ENCODE assay signal across 14 cellular contexts in genomic region chr10:4260483-4260882, GRCh38.
DNase-seq lines count a peak whose midpoint lies in the region; ATAC-seq and TF ChIP-seq lines count a peak whose summit lies in the region.
"Had no signal": no experiment of that assay in that cellular context is flagged by ENCODE, and none has a peak within 500 bp of the region (broad histone marks: within the 10 kb centered on the region; RNA-seq: fewer than 3 reads in every experiment).

No MANE protein-coding gene starts in this region.

- H3K27me3 ChIP-seq in rectal smooth muscle tissue (ENCODE audit: control insufficient read depth, insufficient read depth, low read length), result no peaks in the 10 kb centered on the region
- H3K27me3 ChIP-seq: BE2C had no signal

- H3K27ac ChIP-seq in rectal smooth muscle tissue (ENCODE audit: low read depth, low read length), result peak overlapping the region; percentile 65

- CTCF ChIA-PET in activated CD8-positive, alpha-beta memory T cell treated with anti-CD3 and anti-CD28 coated beads, Interleukin-2, amount 10 ng/mL, durations not matched to agents 7 days and 5 days (lab: Charles Lee), result no interaction called here

- no peaks in the 10 kb centered on the region for H3K36me3 ChIP-seq in rectal smooth muscle tissue (ENCODE audit: control insufficient read depth, insufficient read depth, low read length)
- H3K36me3 ChIP-seq: BE2C had no signal

- no peaks in the 10 kb centered on the region for H3K27me3 Mint-ChIP-seq in activated CD8-positive, alpha-beta memory T cell treated with anti-CD3 and anti-CD28 coated beads, Interleukin-2, amount 10 ng/mL, durations not matched to agents 7 days and 5 days
- H3K27me3 Mint-ChIP-seq: activated naive CD4-positive, alpha-beta T cell treated with anti-CD3 and anti-CD28 coated beads, Interleukin-2, amount 50 U/mL, for 24 hours had no signal

- peaks cover 5% of the 10 kb centered on the region for H3K4me1 Mint-ChIP-seq in activated CD8-positive, alpha-beta memory T cell treated with anti-CD3 and anti-CD28 coated beads, Interleukin-2, amount 10 ng/mL, durations not matched to agents 7 days and 5 days
- H3K4me1 Mint-ChIP-seq: activated naive CD4-positive, alpha-beta T cell treated with anti-CD3 and anti-CD28 coated beads, Interleukin-2, amount 50 U/mL, for 24 hours had no signal

- H3K4me3 Mint-ChIP-seq in activated CD8-positive, alpha-beta memory T cell treated with anti-CD3 and anti-CD28 coated beads, Interleukin-2, amount 10 ng/mL, durations not matched to agents 7 days and 5 days, result no peak overlapping the region
- H3K4me3 Mint-ChIP-seq: activated naive CD4-positive, alpha-beta T cell treated with anti-CD3 and anti-CD28 coated beads, Interleukin-2, amount 50 U/mL, for 24 hours had no signal

- no peak for ATAC-seq in HG03159 (IDR thresholded peaks at IDR 0.05; ENCODE audit: unreplicated experiment)
- no peak for ATAC-seq in activated CD8-positive, alpha-beta memory T cell treated with anti-CD3 and anti-CD28 coated beads, Interleukin-2, amount 10 ng/mL, durations not matched to agents 7 days and 5 days

- no peak for TF ChIP-seq CTCF in fibroblast of mammary gland (conservative IDR thresholded peaks at IDR 0.05; ENCODE audit: control insufficient read depth, insufficient read depth, low read depth, low read length)

- H3K4me3 ChIP-seq in fibroblast of mammary gland (ENCODE audit: control insufficient read depth, low read depth, low read length) (no peak overlapping the region), rectal smooth muscle tissue (ENCODE audit: low read length) (no peak overlapping the region)

- H3K4me1 ChIP-seq in rectal smooth muscle tissue (ENCODE audit: control insufficient read depth, insufficient read depth, low read length), result peaks cover 11% of the 10 kb centered on the region
- H3K4me1 ChIP-seq: BE2C had no signal

- peak; percentile 69 for DNase-seq in EH (ENCODE audit: low read depth)
- peak; percentile 36 for DNase-seq in SW480 (ENCODE audit: low spot score)
- peak; percentile 83 for DNase-seq in fibroblast of mammary gland (ENCODE audit: low read depth)
- no peak for DNase-seq in NCI-H526 treated with DMSO at 0.1 percent for 48 hours (lab: John Stamatoyannopoulos, UW)
- no peak for DNase-seq in activated CD8-positive, alpha-beta memory T cell treated with anti-CD3 and anti-CD28 coated beads, Interleukin-2, amount 10 ng/mL, durations not matched to agents 7 days and 5 days
- no peak for DNase-seq in NCI-H2171 (lab: John Stamatoyannopoulos, UW)
- DNase-seq: activated CD4-positive, alpha-beta T cell treated with anti-CD3 and anti-CD28 coated beads, Interleukin-2, amount 50 U/mL, for 48 hours; BE2C; Karpas-422; NCI-H2081 treated with DMSO at 0.1 percent for 48 hours; stimulated activated CD4-positive, alpha-beta T cell treated with anti-CD3 and anti-CD28 coated beads, Interleukin-12 subunit alpha, Interleukin-12 subunit beta, amount 100 ng/mL, for 4 hours had no signal

- no peaks in the 10 kb centered on the region for H3K9me3 Mint-ChIP-seq in activated CD8-positive, alpha-beta memory T cell treated with anti-CD3 and anti-CD28 coated beads, Interleukin-2, amount 10 ng/mL, durations not matched to agents 7 days and 5 days (ENCODE audit: low read depth)
- H3K9me3 Mint-ChIP-seq: activated naive CD4-positive, alpha-beta T cell treated with anti-CD3 and anti-CD28 coated beads, Interleukin-2, amount 50 U/mL, for 24 hours had no signal

- H3K9ac ChIP-seq in rectal smooth muscle tissue (ENCODE audit: low read length), result no peak overlapping the region

- H3K36me3 Mint-ChIP-seq in activated CD8-positive, alpha-beta memory T cell treated with anti-CD3 and anti-CD28 coated beads, Interleukin-2, amount 10 ng/mL, durations not matched to agents 7 days and 5 days, result no peaks in the 10 kb centered on the region
- H3K36me3 Mint-ChIP-seq: activated naive CD4-positive, alpha-beta T cell treated with anti-CD3 and anti-CD28 coated beads, Interleukin-2, amount 50 U/mL, for 24 hours had no signal

- H3K27ac Mint-ChIP-seq in activated CD8-positive, alpha-beta memory T cell treated with anti-CD3 and anti-CD28 coated beads, Interleukin-2, amount 10 ng/mL, durations not matched to agents 7 days and 5 days, result no peak overlapping the region
- H3K27ac Mint-ChIP-seq: activated naive CD4-positive, alpha-beta T cell treated with anti-CD3 and anti-CD28 coated beads, Interleukin-2, amount 50 U/mL, for 24 hours had no signal

Comparison
In these comparisons a context has a peak if more than half of its experiments do, and no peak if none do; other contexts are left out.
1. DNase-seq: peak in EH (single experiment), SW480 (single experiment) and fibroblast of mammary gland (single experiment); none in NCI-H526 treated with DMSO at 0.1 percent for 48 hours (single experiment), activated CD8-positive, alpha-beta memory T cell treated with anti-CD3 and anti-CD28 coated beads, Interleukin-2, amount 10 ng/mL, durations not matched to agents 7 days and 5 days (single experiment) and NCI-H2171 (single experiment).